8 cellular contexts compared by ENCODE assay signal in the genomic region with DNA sequence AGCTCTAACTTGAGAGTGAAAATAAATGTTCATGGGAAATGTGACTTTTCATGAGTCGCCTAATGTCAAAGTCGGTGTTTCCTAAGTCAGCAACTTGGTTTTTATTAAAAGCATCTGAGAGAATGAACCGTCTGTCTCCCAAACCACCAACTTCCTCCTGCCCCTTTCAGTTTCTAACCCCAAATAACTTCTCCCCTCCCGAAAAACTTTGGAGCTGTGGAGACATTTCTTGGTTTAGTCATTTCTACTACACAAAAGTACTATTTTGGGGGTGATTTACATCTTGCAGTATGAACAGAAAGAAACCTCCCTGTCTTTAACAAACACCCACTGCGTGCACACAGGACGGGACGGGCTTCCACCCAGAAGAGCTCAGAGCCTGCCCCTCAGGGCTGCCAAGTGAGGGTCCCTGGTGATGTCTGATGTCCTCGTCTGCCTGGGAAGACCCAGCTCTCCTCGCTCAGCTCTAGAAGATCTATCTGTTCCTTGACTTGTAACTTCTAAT.
DNase-seq lines count a peak whose midpoint lies in the region; ATAC-seq and TF ChIP-seq lines count a peak whose summit lies in the region.

No MANE protein-coding gene starts in this region.

- H3K4me1 ChIP-seq in mammary epithelial cell (ENCODE audit: insufficient read depth, low read length) (peaks cover 37% of the 10 kb centered on the region), trophoblast cell (ENCODE audit: control insufficient read depth in 1 of 2, insufficient read depth in 2 of 2, low read length in 2 of 2) (peaks cover 23 to 28% of the 10 kb centered on the region in 2 experiments)

- no peak overlapping the region for H2AK5ac ChIP-seq in trophoblast cell (ENCODE audit: low read length)

- H3K23ac ChIP-seq in trophoblast cell (ENCODE audit: low read length), result no peak overlapping the region

- H2AFZ ChIP-seq in mammary epithelial cell (ENCODE audit: low read depth, low read length) (no peak overlapping the region), trophoblast cell (ENCODE audit: insufficient read depth, low read length, poor library complexity) (no peak overlapping the region)

- H3K4me3 ChIP-seq in mammary epithelial cell (replicated peaks in 1 of 3; ENCODE audit: insufficient read depth in 1 of 3, low read depth in 2 of 3, low read length in 3 of 3), result no peak overlapping the region
- no peak overlapping the region for H3K4me3 ChIP-seq in trophoblast cell (ENCODE audit: low read depth, low read length)

- no peak for TF ChIP-seq CTCF in mammary epithelial cell (conservative IDR thresholded peaks at IDR 0.05 in 1 of 2, IDR thresholded peaks at IDR 0.05 in 1 of 2; ENCODE audit: extremely low read depth in 1 of 2, insufficient read depth in 1 of 2, low read depth in 1 of 2, low read length in 2 of 2)

- H3K4ac ChIP-seq in trophoblast cell (ENCODE audit: low read depth, low read length), result no peak overlapping the region

- no peak overlapping the region for H4K8ac ChIP-seq in trophoblast cell (ENCODE audit: low read depth, low read length)

- 92% methylated on average over 8 of the region's 9 CpGs for WGBS in mammary epithelial cell (ENCODE audit: low coverage, missing lambda C conversion rate)
- no CpG with 5 or more reads among the region's 9 CpGs for WGBS in trophoblast cell (ENCODE audit: extremely low coverage, insufficient coverage, insufficient read length)

- H3K79me2 ChIP-seq in mammary epithelial cell (ENCODE audit: insufficient read depth, low read length), result peaks cover 4% of the 10 kb centered on the region
- H3K79me2 ChIP-seq in trophoblast cell (ENCODE audit: control insufficient read depth, insufficient read depth, low read length, poor library complexity), result peaks cover 10% of the 10 kb centered on the region

- H3K36me3 ChIP-seq in mammary epithelial cell (ENCODE audit: insufficient read depth, low read length) (no peaks in the 10 kb centered on the region), trophoblast cell (ENCODE audit: control insufficient read depth in 1 of 2, insufficient read depth in 2 of 2, low read length in 2 of 2) (peaks cover 0 to 3% of the 10 kb centered on the region in 2 experiments)

- H3K14ac ChIP-seq in trophoblast cell (ENCODE audit: low read length), result no peak overlapping the region

- CTCF ChIA-PET in mammary epithelial cell (lab: Charles Lee; ENCODE audit: low non-redundant PET), result no interaction called here

- H2BK5ac ChIP-seq in trophoblast cell (ENCODE audit: low read depth, low read length, poor library complexity), result no peak overlapping the region

- dilution Hi-C loops in mammary epithelial cell (cut with HindIII; ENCODE audit: low sequenced_read_pairs), result no loop called here

- H3K9me3 ChIP-seq in mammary epithelial cell (replicated peaks; ENCODE audit: insufficient read depth, low read length) (no peaks in the 10 kb centered on the region), trophoblast cell (ENCODE audit: insufficient read depth, low read depth, low read length) (peaks cover 2% of the 10 kb centered on the region)

- H3K27me3 ChIP-seq in mammary epithelial cell (ENCODE audit: insufficient read depth, low read length) (no peaks in the 10 kb centered on the region), trophoblast cell (ENCODE audit: insufficient read depth, low read length) (no peaks in the 10 kb centered on the region)

- H3K4me2 ChIP-seq in mammary epithelial cell (ENCODE audit: insufficient read depth, low read depth, low read length) (no peak overlapping the region), trophoblast cell (ENCODE audit: low read length) (no peak overlapping the region)

- no peak overlapping the region for H2BK120ac ChIP-seq in trophoblast cell (ENCODE audit: insufficient read depth, low read length, poor library complexity)

- H3K27ac ChIP-seq in mammary epithelial cell (ENCODE audit: insufficient read depth, low read depth, low read length) (no peak overlapping the region), trophoblast cell (ENCODE audit: low read depth, low read length) (no peak overlapping the region)

- no peak overlapping the region for H3K18ac ChIP-seq in trophoblast cell (ENCODE audit: low read length)

- peak; percentile 29 to 55 for ATAC-seq in activated CD4-positive, CD25-positive, alpha-beta regulatory T cell treated with anti-CD3 and anti-CD28 coated beads, Interleukin-2, amount 50 U/mL, for 24 hours
- peak; percentile 54 for ATAC-seq in HG02588 (IDR thresholded peaks at IDR 0.05; ENCODE audit: unreplicated experiment)

- no peak overlapping the region for H4K12ac ChIP-seq in trophoblast cell (ENCODE audit: low read depth, low read length)

- DNase-seq in activated CD4-positive, CD25-positive, alpha-beta regulatory T cell treated with anti-CD3 and anti-CD28 coated beads, Interleukin-2, amount 50 U/mL, for 72 hours, result no peak
- DNase-seq in NOMO-1 treated with DMSO at 0.1 percent for 48 hours (lab: John Stamatoyannopoulos, UW; ENCODE audit: unreplicated experiment) (peak; percentile 88), mammary epithelial cell (peak; percentile 40), trophoblast cell (peak in 1 of 2 donors; percentile 22), NCI-H187 (lab: John Stamatoyannopoulos, UW) (no peak), cerebellar nuclear complex (lab: John Stamatoyannopoulos, UW) (no peak)

- no TSS peak for BruUV-seq in mammary epithelial cell (replicated peaks; lab: Mats Ljungman, UMichigan)

- H2BK12ac ChIP-seq in trophoblast cell (ENCODE audit: low read length), result peak overlapping the region; percentile 53

- H4K20me1 ChIP-seq in mammary epithelial cell (ENCODE audit: insufficient read depth, low read length), result no peaks in the 10 kb centered on the region

- no peak overlapping the region for H4K91ac ChIP-seq in trophoblast cell (ENCODE audit: low read depth, low read length)

- peaks cover 39% of the 10 kb centered on the region for H3K79me1 ChIP-seq in trophoblast cell (ENCODE audit: low read length)

- in situ Hi-C loops in mammary epithelial cell (cut with MboI; ENCODE audit: low sequenced_read_pairs in 2 of 2), result no loop called here

- H3K9ac ChIP-seq in mammary epithelial cell (ENCODE audit: insufficient read depth, low read length) (no peak overlapping the region), trophoblast cell (ENCODE audit: low read length) (no peak overlapping the region)

- intact Hi-C loops in mammary epithelial cell (cut with micrococcal nuclease), result no loop called here

Comparison
In these comparisons a context has a peak if more than half of its experiments do, and no peak if none do; other contexts are left out.
1. DNase-seq: peak in NOMO-1 treated with DMSO at 0.1 percent for 48 hours (single experiment) and mammary epithelial cell (single experiment); none in activated CD4-positive, CD25-positive, alpha-beta regulatory T cell treated with anti-CD3 and anti-CD28 coated beads, Interleukin-2, amount 50 U/mL, for 72 hours (single experiment), NCI-H187 (0 of 2) and cerebellar nuclear complex (0 of 2).